Comparison of ENCODE assay signal across 14 cellular contexts in the genomic region with DNA sequence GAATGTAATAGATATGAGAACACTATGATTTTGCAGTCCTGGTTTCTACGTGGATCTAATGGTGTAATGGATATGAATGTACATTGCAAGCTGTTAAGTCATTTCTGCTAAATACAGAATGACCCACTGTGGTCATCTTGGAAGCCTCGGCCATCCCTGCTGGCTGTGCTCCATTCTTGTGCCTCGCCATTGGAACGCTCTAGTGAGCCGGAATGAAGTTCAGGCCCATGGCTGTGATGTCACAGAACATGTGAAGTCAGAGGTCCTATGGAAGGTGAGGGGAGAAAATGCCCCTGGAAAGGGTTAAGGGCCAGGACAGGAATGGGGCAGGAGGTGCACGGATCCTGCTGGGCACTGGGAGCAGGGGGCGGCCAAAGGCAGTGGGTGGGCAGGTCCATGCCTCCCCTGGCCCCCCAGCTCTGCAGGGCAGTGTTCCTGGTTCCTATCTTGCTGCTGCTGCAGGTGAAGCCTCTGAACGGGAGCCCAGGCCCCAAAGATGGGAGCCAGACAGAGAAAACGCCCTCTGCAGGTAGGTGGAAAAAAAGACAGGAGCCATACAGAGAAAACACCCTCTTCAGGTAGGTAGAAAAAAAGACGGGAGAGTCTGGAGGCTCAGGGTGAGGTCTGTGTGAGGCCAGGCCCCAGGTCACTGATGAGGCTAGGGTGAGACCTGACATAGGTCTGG. TPM values are rescaled to one million over a fixed set of nuclear protein-coding genes. Genes with fewer than 3 reads are reported as not detected.
DNase-seq lines count a peak whose midpoint lies in the region; TF ChIP-seq lines count a peak whose summit lies in the region.
"Had no signal": no experiment of that assay in that cellular context is flagged by ENCODE, and none has a peak within 500 bp of the region (broad histone marks: within the 10 kb centered on the region; RNA-seq: fewer than 3 reads in every experiment).

TSS of gene LLCFC1 (plus strand) at position 259 of the 685 bp plus-strand sequence. CDS start at position 397, 138 bp downstream.

- H3K27ac Mint-ChIP-seq in type B pancreatic cell: no peak within 1 kb of the TSS
- H3K27ac Mint-ChIP-seq: activated naive CD8-positive, alpha-beta T cell; T-helper 2 cell treated with Interferon-gamma antibody and Interleukin-4, amounts not matched to agents 5 μg/mL and 100 μg/mL, for 36 hours had no signal

- no peaks in the 10 kb centered on the region for H3K36me3 Mint-ChIP-seq in type B pancreatic cell
- H3K36me3 Mint-ChIP-seq: activated naive CD8-positive, alpha-beta T cell had no signal

- H3K9ac ChIP-seq in smooth muscle cell (ENCODE audit: low read depth): no peak within 1 kb of the TSS

- no peaks in the 10 kb centered on the region for H3K79me2 ChIP-seq in smooth muscle cell (ENCODE audit: low read depth)

- H2AFZ ChIP-seq in smooth muscle cell (ENCODE audit: low read depth): no peak within 1 kb of the TSS

- no peak within 1 kb of the TSS for H3K4me3 ChIP-seq in Jurkat, Clone E6-1 (ENCODE audit: low read length)
- no peak within 1 kb of the TSS for H3K4me3 ChIP-seq in choroid plexus epithelial cell (ENCODE audit: low read depth, low read length)
- no peak within 1 kb of the TSS for H3K4me3 ChIP-seq in smooth muscle cell
- H3K4me3 ChIP-seq: upper lobe of right lung had no signal

- H3K9me3 ChIP-seq in smooth muscle cell (replicated peaks; ENCODE audit: low read depth): no peaks in the 10 kb centered on the region
- H3K9me3 ChIP-seq: BE2C, upper lobe of right lung had no signal

- no peak within 1 kb of the TSS for H3K27ac ChIP-seq in smooth muscle cell (ENCODE audit: low read depth)
- H3K27ac ChIP-seq: upper lobe of right lung had no signal

- WGBS in smooth muscle cell (ENCODE audit: low lambda C conversion rate): 67% methylated on average over 10 of the region's 10 CpGs

- H3K4me3 Mint-ChIP-seq in type B pancreatic cell: no peak within 1 kb of the TSS
- H3K4me3 Mint-ChIP-seq: activated naive CD8-positive, alpha-beta T cell; T-helper 2 cell treated with Interferon-gamma antibody and Interleukin-4, amounts not matched to agents 5 μg/mL and 100 μg/mL, for 36 hours had no signal

- TF ChIP-seq CTCF in choroid plexus epithelial cell (conservative IDR thresholded peaks at IDR 0.05; ENCODE audit: low read depth, low read length) (peak; percentile 25), smooth muscle cell (IDR thresholded peaks at IDR 0.05; ENCODE audit: borderline replicate concordance, insufficient read depth, poor library complexity, severe bottlenecking) (peak; percentile 20), type B pancreatic cell (conservative IDR thresholded peaks at IDR 0.05) (no peak)

- H3F3A ChIP-seq in smooth muscle cell (ENCODE audit: low read depth): no peaks in the 10 kb centered on the region

- H4K20me1 ChIP-seq in smooth muscle cell (ENCODE audit: low read depth): no peaks in the 10 kb centered on the region

- no peaks in the 10 kb centered on the region for H3K4me1 ChIP-seq in smooth muscle cell (ENCODE audit: low read depth)
- H3K4me1 ChIP-seq: BE2C had no signal

- no peak within 1 kb of the TSS for H3K4me2 ChIP-seq in smooth muscle cell

- H3K4me1 Mint-ChIP-seq in type B pancreatic cell (ENCODE audit: unreplicated experiment): no peaks in the 10 kb centered on the region

- peaks cover 9% of the 10 kb centered on the region for H3K27me3 Mint-ChIP-seq in type B pancreatic cell
- H3K27me3 Mint-ChIP-seq: activated naive CD8-positive, alpha-beta T cell had no signal

- H3K36me3 ChIP-seq in smooth muscle cell (ENCODE audit: low read depth): no peaks in the 10 kb centered on the region
- H3K36me3 ChIP-seq: BE2C, upper lobe of right lung had no signal

- H3K9me3 Mint-ChIP-seq in type B pancreatic cell: no peaks in the 10 kb centered on the region
- H3K9me3 Mint-ChIP-seq: T-helper 2 cell treated with Interferon-gamma antibody and Interleukin-4, amounts not matched to agents 5 μg/mL and 100 μg/mL, for 36 hours had no signal

- H3K27me3 ChIP-seq in smooth muscle cell (ENCODE audit: low read depth): no peaks in the 10 kb centered on the region
- H3K27me3 ChIP-seq: BE2C, upper lobe of right lung had no signal

- peak; percentile 3 to 9 for DNase-seq in activated CD4-positive, alpha-beta T cell treated with anti-CD3 and anti-CD28 coated beads, Interleukin-2, amount 50 U/mL, for 48 hours
- no peak for DNase-seq in activated CD4-positive, alpha-beta T cell treated with anti-CD3 and anti-CD28 coated beads for 1 hour
- peak; percentile 29 for DNase-seq in Jurkat, Clone E6-1 (ENCODE audit: low read depth, low spot score)
- DNase-seq in choroid plexus epithelial cell (ENCODE audit: low read depth): no peak
- no peak for DNase-seq in smooth muscle cell (lab: John Stamatoyannopoulos, UW; ENCODE audit: unreplicated experiment)
- no peak for DNase-seq in activated CD8-positive, alpha-beta memory T cell treated with anti-CD3 and anti-CD28 coated beads, Interleukin-2, amount 50 U/mL, for 48 hours
- DNase-seq in type B pancreatic cell (ENCODE audit: extremely low spot score, unreplicated experiment): no peak
- DNase-seq in amniotic stem cell (lab: John Stamatoyannopoulos, UW): no peak
- DNase-seq: BE2C; NCI-H1694 treated with DMSO at 0.1 percent for 48 hours; stimulated activated CD4-positive, alpha-beta T cell treated with anti-CD3 and anti-CD28 coated beads, Interleukin-2, amount 100 ng/mL, for 24 hours; upper lobe of right lung had no signal

RNA-seq across cellular contexts. Expression of gene LLCFC1, which starts in this region (rescaled TPM):
- not detected for polyA plus RNA-seq in Jurkat, Clone E6-1 (2012; ENCODE audit: insufficient read depth, insufficient read length)
- total RNA-seq in smooth muscle cell: not detected in 2 replicates
- not detected in 2 replicates for polyA plus RNA-seq in smooth muscle cell
- not detected in 2 replicates for total RNA-seq in type B pancreatic cell (ENCODE audit: low replicate concordance)
- total RNA-seq: upper lobe of right lung had no signal

Comparison
In these comparisons a context has a peak if more than half of its experiments do, and no peak if none do; other contexts are left out.
1. DNase-seq: peak in activated CD4-positive, alpha-beta T cell treated with anti-CD3 and anti-CD28 coated beads, Interleukin-2, amount 50 U/mL, for 48 hours (2 of 2) and Jurkat, Clone E6-1 (single experiment); none in activated CD4-positive, alpha-beta T cell treated with anti-CD3 and anti-CD28 coated beads for 1 hour (single experiment), choroid plexus epithelial cell (single experiment), smooth muscle cell (single experiment), activated CD8-positive, alpha-beta memory T cell treated with anti-CD3 and anti-CD28 coated beads, Interleukin-2, amount 50 U/mL, for 48 hours (single experiment), type B pancreatic cell (single experiment) and amniotic stem cell (single experiment).